8 cellular contexts compared by ENCODE assay signal in genomic region chr2:216108967-216109921, GRCh38. TPM values are rescaled to one million over a fixed set of nuclear protein-coding genes. Genes with fewer than 3 reads are reported as not detected.
DNase-seq lines count a peak whose midpoint lies in the region; ATAC-seq and TF ChIP-seq lines count a peak whose summit lies in the region.

Gene XRCC5, plus strand, starts transcription at chr2:216109348. Its CDS starts 89 bp downstream, at chr2:216109437.

- peaks cover 4% of the 10 kb centered on the region for H3K36me3 ChIP-seq in mucosa of descending colon (ENCODE audit: low read depth)

- ATAC-seq in GM21723 (IDR thresholded peaks at IDR 0.05; ENCODE audit: unreplicated experiment): peak; percentile 55
- peak; percentile 99 for ATAC-seq in mucosa of descending colon

- intact Hi-C loops in mucosa of descending colon (cut with DNase I, micrococcal nuclease): no loop called here

- peak within 1 kb of the TSS; percentile 80 for H3K4me3 ChIP-seq in mucosa of descending colon

- H3K4me1 ChIP-seq in mucosa of descending colon (ENCODE audit: low read depth): peaks cover 14% of the 10 kb centered on the region

- DNase-seq in DMS153 (lab: John Stamatoyannopoulos, UW) (peak; percentile 95), KG1 (lab: John Stamatoyannopoulos, UW) (peak; percentile 90), epithelial cell of prostate (ENCODE audit: low read depth, low spot score) (peak; percentile 69), mucosa of descending colon (peak; percentile 98)
- peak; percentile 99 for DNase-seq in activated T-cell treated with anti-CD3 and anti-CD28 coated beads, Interleukin-2, amount 50 U/mL, for 1 hour
- DNase-seq in stimulated activated CD8-positive, alpha-beta memory T cell treated with anti-CD3 and anti-CD28 coated beads, Interleukin-4, amount 100 ng/mL, for 1 hour (ENCODE audit: low read depth in 2 of 2, low spot score in 1 of 2): peak; percentile 97 to 98

- H3K9me3 ChIP-seq in mucosa of descending colon: no peaks in the 10 kb centered on the region

- TF ChIP-seq CTCF in mucosa of descending colon (IDR thresholded peaks at IDR 0.05): no peak

- H3K27ac ChIP-seq in epithelial cell of prostate: peak within 1 kb of the TSS; percentile 68

TF ChIP-seq in PFSK-1, 5 proteins besides CTCF, POLR2A, EP300 and RAD21:
- TF ChIP-seq FOXP2 (optimal IDR thresholded peaks at IDR 0.05; ENCODE audit: borderline replicate concordance, extremely low read depth, extremely low read length, insufficient read depth) (no peak), POLR2AphosphoS5 (IDR thresholded peaks at IDR 0.05; ENCODE audit: low read depth, low read length) (peak; percentile 93; the same call in 1 of the 2 replicates), SIN3A (IDR thresholded peaks at IDR 0.05; ENCODE audit: borderline replicate concordance, insufficient read depth, low read length) (no peak), TAF1 (IDR thresholded peaks at IDR 0.05; ENCODE audit: borderline replicate concordance, insufficient read depth, low read length) (peak; percentile 93)
- TF ChIP-seq, protein P1, sequence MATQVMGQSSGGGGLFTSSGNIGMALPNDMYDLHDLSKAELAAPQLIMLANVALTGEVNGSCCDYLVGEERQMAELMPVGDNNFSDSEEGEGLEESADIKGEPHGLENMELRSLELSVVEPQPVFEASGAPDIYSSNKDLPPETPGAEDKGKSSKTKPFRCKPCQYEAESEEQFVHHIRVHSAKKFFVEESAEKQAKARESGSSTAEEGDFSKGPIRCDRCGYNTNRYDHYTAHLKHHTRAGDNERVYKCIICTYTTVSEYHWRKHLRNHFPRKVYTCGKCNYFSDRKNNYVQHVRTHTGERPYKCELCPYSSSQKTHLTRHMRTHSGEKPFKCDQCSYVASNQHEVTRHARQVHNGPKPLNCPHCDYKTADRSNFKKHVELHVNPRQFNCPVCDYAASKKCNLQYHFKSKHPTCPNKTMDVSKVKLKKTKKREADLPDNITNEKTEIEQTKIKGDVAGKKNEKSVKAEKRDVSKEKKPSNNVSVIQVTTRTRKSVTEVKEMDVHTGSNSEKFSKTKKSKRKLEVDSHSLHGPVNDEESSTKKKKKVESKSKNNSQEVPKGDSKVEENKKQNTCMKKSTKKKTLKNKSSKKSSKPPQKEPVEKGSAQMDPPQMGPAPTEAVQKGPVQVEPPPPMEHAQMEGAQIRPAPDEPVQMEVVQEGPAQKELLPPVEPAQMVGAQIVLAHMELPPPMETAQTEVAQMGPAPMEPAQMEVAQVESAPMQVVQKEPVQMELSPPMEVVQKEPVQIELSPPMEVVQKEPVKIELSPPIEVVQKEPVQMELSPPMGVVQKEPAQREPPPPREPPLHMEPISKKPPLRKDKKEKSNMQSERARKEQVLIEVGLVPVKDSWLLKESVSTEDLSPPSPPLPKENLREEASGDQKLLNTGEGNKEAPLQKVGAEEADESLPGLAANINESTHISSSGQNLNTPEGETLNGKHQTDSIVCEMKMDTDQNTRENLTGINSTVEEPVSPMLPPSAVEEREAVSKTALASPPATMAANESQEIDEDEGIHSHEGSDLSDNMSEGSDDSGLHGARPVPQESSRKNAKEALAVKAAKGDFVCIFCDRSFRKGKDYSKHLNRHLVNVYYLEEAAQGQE (IDR thresholded peaks at IDR 0.05; ENCODE audit: insufficient read depth in 1 of 2, low read depth in 2 of 2, low read length in 2 of 2): no peak

RNA-seq across cellular contexts. Expression of gene XRCC5, which starts in this region (rescaled TPM):
- polyA plus RNA-seq in PFSK-1 (2012; ENCODE audit: insufficient read length, low read depth): 113 TPM
- total RNA-seq in mucosa of descending colon: 100 to 1,000 TPM; 169 to 207 (median 175) TPM

Comparison
In these comparisons a context has a peak if more than half of its experiments do, and no peak if none do; other contexts are left out.
1. Peak in every context shown above with its lines: DNase-seq, ATAC-seq, H3K4me3 ChIP-seq and H3K27ac ChIP-seq.